1 cellular context compared by ENCODE assay signal in genomic region chr5:1004598-1005361, GRCh38.
TF ChIP-seq lines count a peak whose summit lies in the region.

No MANE protein-coding gene starts in this region.

TF ChIP-seq in HEK293, 187 proteins besides CTCF, POLR2A, EP300 and RAD21 (continued from another document):
- TF ChIP-seq ZNF692 (tag by site-specific recombination; IDR thresholded peaks at IDR 0.05) (peak; percentile 54), ZNF596 (tag by site-specific recombination; IDR thresholded peaks at IDR 0.05) (no peak), ZNF398 (tag by site-specific recombination; IDR thresholded peaks at IDR 0.05) (peak; percentile 9; the same call in 1 of the 2 replicates), ZNF266 (tag by site-specific recombination; IDR thresholded peaks at IDR 0.05; ENCODE audit: low read depth) (no peak), ZNF670 (tag by site-specific recombination; IDR thresholded peaks at IDR 0.05; ENCODE audit: low read depth) (no peak), ZNF2 (tag by site-specific recombination; IDR thresholded peaks at IDR 0.05) (no peak), ZNF292 (tag by site-specific recombination; IDR thresholded peaks at IDR 0.05; ENCODE audit: borderline replicate concordance, low read depth) (no peak)
